ENCODE assay signal across 1 cellular context in the genomic region with DNA sequence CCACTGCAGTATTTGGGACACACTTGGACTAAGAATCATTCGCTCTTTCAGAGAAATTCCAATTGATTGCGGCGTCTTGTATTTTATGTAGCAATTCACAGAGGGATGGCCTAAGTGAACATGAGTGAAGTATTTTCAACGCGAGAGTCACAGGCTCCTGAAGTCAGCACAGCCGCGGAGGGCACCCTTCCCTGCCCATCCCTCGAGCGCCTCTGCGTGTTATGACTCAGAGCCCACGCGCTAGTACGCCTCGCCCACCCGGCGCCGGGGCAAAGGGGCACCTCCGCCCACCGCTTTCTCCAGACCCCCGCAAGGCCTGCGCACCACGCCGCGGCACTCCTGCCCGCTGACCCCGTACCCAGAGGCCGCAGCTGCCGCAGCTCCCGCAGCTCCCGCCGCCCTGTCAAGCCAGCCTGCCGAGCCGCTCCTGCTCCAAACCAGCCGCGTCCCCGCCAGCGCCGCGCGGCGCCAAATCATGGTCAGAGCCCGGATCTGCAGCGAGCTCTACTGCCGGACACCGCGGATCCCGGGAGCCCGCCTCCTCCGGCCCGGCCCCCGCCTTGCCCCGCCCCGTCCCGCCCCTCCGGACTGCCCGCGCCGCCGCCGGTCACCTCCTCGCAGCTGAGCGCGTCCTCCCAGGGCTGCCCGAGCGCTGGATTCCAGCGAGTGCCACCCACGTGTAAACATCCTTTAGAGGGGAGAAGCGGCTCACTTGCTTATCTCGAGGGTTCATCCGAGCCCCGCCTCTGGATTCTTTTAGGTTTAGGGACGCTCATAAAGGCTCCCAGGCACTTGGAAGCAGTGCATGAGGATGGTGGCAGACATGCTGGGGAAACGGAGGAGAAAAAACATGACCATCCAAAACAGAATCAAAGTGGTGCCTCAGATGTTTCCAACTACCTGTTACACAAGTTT.
TF ChIP-seq lines count a peak whose summit lies in the region.

A gene with protein sequence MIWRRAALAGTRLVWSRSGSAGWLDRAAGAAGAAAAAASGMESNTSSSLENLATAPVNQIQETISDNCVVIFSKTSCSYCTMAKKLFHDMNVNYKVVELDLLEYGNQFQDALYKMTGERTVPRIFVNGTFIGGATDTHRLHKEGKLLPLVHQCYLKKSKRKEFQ (minus strand): TSS at position 509 of the 915 bp plus-strand sequence. CDS start 32 bp downstream, at position 477.

TF ChIP-seq in Ishikawa, 13 proteins besides CTCF, POLR2A, EP300 and RAD21:
- TF ChIP-seq FOXM1 (IDR thresholded peaks at IDR 0.05; ENCODE audit: borderline replicate concordance, low read depth) (no peak), TAF1 (IDR thresholded peaks at IDR 0.05; ENCODE audit: low read depth) (peak; percentile 88), ZBTB7A (IDR thresholded peaks at IDR 0.05; ENCODE audit: low read depth) (peak; percentile 61; the same call in 1 of the 2 replicates), EGR1 (IDR thresholded peaks at IDR 0.05) (peak; percentile 47), CEBPB (IDR thresholded peaks at IDR 0.05) (no peak), CREB1 (IDR thresholded peaks at IDR 0.05; ENCODE audit: low read depth) (no peak), TEAD4 (IDR thresholded peaks at IDR 0.05) (peak; percentile 65)
- TF ChIP-seq, protein P1, sequence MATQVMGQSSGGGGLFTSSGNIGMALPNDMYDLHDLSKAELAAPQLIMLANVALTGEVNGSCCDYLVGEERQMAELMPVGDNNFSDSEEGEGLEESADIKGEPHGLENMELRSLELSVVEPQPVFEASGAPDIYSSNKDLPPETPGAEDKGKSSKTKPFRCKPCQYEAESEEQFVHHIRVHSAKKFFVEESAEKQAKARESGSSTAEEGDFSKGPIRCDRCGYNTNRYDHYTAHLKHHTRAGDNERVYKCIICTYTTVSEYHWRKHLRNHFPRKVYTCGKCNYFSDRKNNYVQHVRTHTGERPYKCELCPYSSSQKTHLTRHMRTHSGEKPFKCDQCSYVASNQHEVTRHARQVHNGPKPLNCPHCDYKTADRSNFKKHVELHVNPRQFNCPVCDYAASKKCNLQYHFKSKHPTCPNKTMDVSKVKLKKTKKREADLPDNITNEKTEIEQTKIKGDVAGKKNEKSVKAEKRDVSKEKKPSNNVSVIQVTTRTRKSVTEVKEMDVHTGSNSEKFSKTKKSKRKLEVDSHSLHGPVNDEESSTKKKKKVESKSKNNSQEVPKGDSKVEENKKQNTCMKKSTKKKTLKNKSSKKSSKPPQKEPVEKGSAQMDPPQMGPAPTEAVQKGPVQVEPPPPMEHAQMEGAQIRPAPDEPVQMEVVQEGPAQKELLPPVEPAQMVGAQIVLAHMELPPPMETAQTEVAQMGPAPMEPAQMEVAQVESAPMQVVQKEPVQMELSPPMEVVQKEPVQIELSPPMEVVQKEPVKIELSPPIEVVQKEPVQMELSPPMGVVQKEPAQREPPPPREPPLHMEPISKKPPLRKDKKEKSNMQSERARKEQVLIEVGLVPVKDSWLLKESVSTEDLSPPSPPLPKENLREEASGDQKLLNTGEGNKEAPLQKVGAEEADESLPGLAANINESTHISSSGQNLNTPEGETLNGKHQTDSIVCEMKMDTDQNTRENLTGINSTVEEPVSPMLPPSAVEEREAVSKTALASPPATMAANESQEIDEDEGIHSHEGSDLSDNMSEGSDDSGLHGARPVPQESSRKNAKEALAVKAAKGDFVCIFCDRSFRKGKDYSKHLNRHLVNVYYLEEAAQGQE (IDR thresholded peaks at IDR 0.05; ENCODE audit: low read depth), result no peak
- TF ChIP-seq, protein P2, sequence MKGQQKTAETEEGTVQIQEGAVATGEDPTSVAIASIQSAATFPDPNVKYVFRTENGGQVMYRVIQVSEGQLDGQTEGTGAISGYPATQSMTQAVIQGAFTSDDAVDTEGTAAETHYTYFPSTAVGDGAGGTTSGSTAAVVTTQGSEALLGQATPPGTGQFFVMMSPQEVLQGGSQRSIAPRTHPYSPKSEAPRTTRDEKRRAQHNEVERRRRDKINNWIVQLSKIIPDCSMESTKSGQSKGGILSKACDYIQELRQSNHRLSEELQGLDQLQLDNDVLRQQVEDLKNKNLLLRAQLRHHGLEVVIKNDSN (IDR thresholded peaks at IDR 0.05), result no peak; the same call in 1 of the 2 replicates
- TF ChIP-seq, protein P3, sequence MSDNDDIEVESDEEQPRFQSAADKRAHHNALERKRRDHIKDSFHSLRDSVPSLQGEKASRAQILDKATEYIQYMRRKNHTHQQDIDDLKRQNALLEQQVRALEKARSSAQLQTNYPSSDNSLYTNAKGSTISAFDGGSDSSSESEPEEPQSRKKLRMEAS (IDR thresholded peaks at IDR 0.05), result peak; percentile 80
